In genomic region chr3:11803977-11804903, GRCh38 we compare ENCODE assay signal across 8 cellular contexts. TPM values are rescaled to one million over a fixed set of nuclear protein-coding genes. Genes with fewer than 3 reads are reported as not detected.
DNase-seq lines count a peak whose midpoint lies in the region; ATAC-seq and TF ChIP-seq lines count a peak whose summit lies in the region.

No MANE protein-coding gene starts in this region.

- no peak overlapping the region for H2BK120ac ChIP-seq in mesendoderm (ENCODE audit: low read depth, low read length)

- TF ChIP-seq CTCF in VCaP (conservative IDR thresholded peaks at IDR 0.05) (peak; percentile 92), endothelial cell (IDR thresholded peaks at IDR 0.05; ENCODE audit: unreplicated experiment) (peak; percentile 74)

- peaks cover 3% of the 10 kb centered on the region for H3K27me3 Mint-ChIP-seq in endothelial cell (ENCODE audit: unreplicated experiment)

- H3K79me1 ChIP-seq in mesendoderm (ENCODE audit: low read length) = no peaks in the 10 kb centered on the region

- no peak overlapping the region for H3K4ac ChIP-seq in mesendoderm (ENCODE audit: low read depth, low read length)

- H3K4me3 Mint-ChIP-seq in endothelial cell (ENCODE audit: unreplicated experiment) = no peak overlapping the region

- no peak overlapping the region for H3K4me3 ChIP-seq in mesendoderm (ENCODE audit: low read length)

- H3K4me1 Mint-ChIP-seq in endothelial cell (ENCODE audit: unreplicated experiment) = no peaks in the 10 kb centered on the region

- no peak overlapping the region for H3K18ac ChIP-seq in mesendoderm (ENCODE audit: low read length)

- H3K27ac ChIP-seq in VCaP = no peak overlapping the region
- H3K27ac ChIP-seq in mesendoderm (ENCODE audit: low read depth, low read length) = no peak overlapping the region

- no peak overlapping the region for H4K8ac ChIP-seq in mesendoderm (ENCODE audit: low read depth, low read length)

- DNase-seq in EL = peak; percentile 53
- DNase-seq in NCI-H2029 (lab: John Stamatoyannopoulos, UW) = peak; percentile 45
- DNase-seq in endothelial cell (ENCODE audit: low spot score) = peak; percentile 25
- peak; percentile 76 for DNase-seq in mesendoderm

- peaks cover 46% of the 10 kb centered on the region for H3K36me3 Mint-ChIP-seq in endothelial cell (ENCODE audit: low read depth, unreplicated experiment)

- no peak overlapping the region for H3K23ac ChIP-seq in mesendoderm (ENCODE audit: low read length)

- H3K27ac Mint-ChIP-seq in endothelial cell (ENCODE audit: unreplicated experiment) = no peak overlapping the region

- peak; percentile 71 for ATAC-seq in GM21786 (IDR thresholded peaks at IDR 0.05; ENCODE audit: unreplicated experiment)
- ATAC-seq in GM18519 (IDR thresholded peaks at IDR 0.05; ENCODE audit: low FRiP score, unreplicated experiment) = no peak
- ATAC-seq in HG03196 (IDR thresholded peaks at IDR 0.05; ENCODE audit: unreplicated experiment) = no peak

- H2BK15ac ChIP-seq in mesendoderm (replicated peaks; ENCODE audit: low read depth) = no peak overlapping the region

- H3K56ac ChIP-seq in mesendoderm (ENCODE audit: low read length) = no peak overlapping the region

- no peaks in the 10 kb centered on the region for H3K79me2 ChIP-seq in mesendoderm (ENCODE audit: control insufficient read depth, insufficient read depth, low read length)

- H3K4me1 ChIP-seq in mesendoderm (ENCODE audit: control insufficient read depth, low read depth, low read length) = no peaks in the 10 kb centered on the region

- 100% methylated on average over 1 of the region's 2 CpGs for WGBS in mesendoderm (ENCODE audit: extremely low coverage, insufficient coverage, low lambda C conversion rate)

- peaks cover 7% of the 10 kb centered on the region for H3K36me3 ChIP-seq in mesendoderm (ENCODE audit: control insufficient read depth, insufficient read depth, low read length)

- no peak overlapping the region for H4K5ac ChIP-seq in mesendoderm (ENCODE audit: low read length)

- no peaks in the 10 kb centered on the region for H3K9me3 Mint-ChIP-seq in endothelial cell (ENCODE audit: unreplicated experiment)

- no peak overlapping the region for H3K4me2 ChIP-seq in mesendoderm (ENCODE audit: low read length)

- H3K9ac ChIP-seq in mesendoderm (ENCODE audit: low read length) = no peak overlapping the region

- H3K27me3 ChIP-seq in mesendoderm (ENCODE audit: insufficient read depth, low read length, poor library complexity) = no peaks in the 10 kb centered on the region

- H2BK5ac ChIP-seq in mesendoderm (ENCODE audit: low read length) = no peak overlapping the region

- no peak overlapping the region for H2AK5ac ChIP-seq in mesendoderm (ENCODE audit: low read length)

RNA-seq across cellular contexts. Expression of gene TAMM41, which starts 42.4 kb away (rescaled TPM):
- total RNA-seq in endothelial cell (ENCODE audit: unreplicated experiment) = 21.4 TPM
- 18.7 TPM for polyA plus RNA-seq in mesendoderm (2013, experiment 1 of 2)
- 17.5 TPM for polyA plus RNA-seq in mesendoderm (2013, experiment 2 of 2)

Comparison
In these comparisons a context has a peak if more than half of its experiments do, and no peak if none do; other contexts are left out.
1. DNase-seq: peak in every context shown above with its lines; median percentile 76 in mesendoderm; 53 in EL; 45 in NCI-H2029; 25 in endothelial cell.